ENCODE assay signal across 26 cellular contexts in genomic region chr13:107576430-107576829, GRCh38.
DNase-seq lines count a peak whose midpoint lies in the region; ATAC-seq, FAIRE-seq and TF ChIP-seq lines count a peak whose summit lies in the region.
"Had no signal": no experiment of that assay in that cellular context is flagged by ENCODE, and none has a peak within 500 bp of the region (broad histone marks: within the 10 kb centered on the region; RNA-seq: fewer than 3 reads in every experiment).

No MANE protein-coding gene starts in this region.

- DNase-seq in ELR (ENCODE audit: low read depth): peak; percentile 4
- DNase-seq in H54 (ENCODE audit: insufficient read length, low spot score): no peak
- DNase-seq in NCI-H226: peak; percentile 7
- peak; percentile 59 for DNase-seq in endothelial cell of umbilical vein (ENCODE audit: low read depth, low spot score)
- no peak for DNase-seq in Ammon's horn (ENCODE audit: low spot score)
- DNase-seq in NCI-H748 (lab: John Stamatoyannopoulos, UW; ENCODE audit: unreplicated experiment): no peak
- no peak for DNase-seq in H7
- DNase-seq: 8988T; BE2C; C1 segment of cervical spinal cord; CD4-positive, CD25-positive, alpha-beta regulatory T cell; CD8-positive, alpha-beta memory T cell; COR-L47; DMS 273 treated with DMSO at 0.1 percent for 48 hours; DMS53; DND-41; EL; HFFc6; KBM-7 had no signal

- H3K4me2 ChIP-seq in endothelial cell of umbilical vein (ENCODE audit: insufficient read depth, low read length): no peak overlapping the region

- CTCF ChIA-PET in endothelial cell of umbilical vein (lab: Charles Lee): no interaction called here

- H3K9me1 ChIP-seq in endothelial cell of umbilical vein (replicated peaks; ENCODE audit: control insufficient read depth, extremely low read depth, insufficient read depth, low read length): no peaks in the 10 kb centered on the region

- no peak for ATAC-seq in GM18520 (IDR thresholded peaks at IDR 0.05; ENCODE audit: unreplicated experiment)
- ATAC-seq: HCT116 had no signal

- no TSS peak for BruUV-seq in endothelial cell of umbilical vein (replicated peaks; lab: Mats Ljungman, UMichigan)

- H3K4me3 ChIP-seq in endothelial cell of umbilical vein (replicated peaks in 1 of 3; ENCODE audit: insufficient read depth in 1 of 3, low read depth in 1 of 3, low read length in 3 of 3) (no peak overlapping the region), H7 (ENCODE audit: insufficient read depth, low read depth, low read length) (no peak overlapping the region)

- TF ChIP-seq POLR2A in H54 (IDR thresholded peaks at IDR 0.05; ENCODE audit: low read depth, low read length) (no peak), endothelial cell of umbilical vein (IDR thresholded peaks at IDR 0.05; ENCODE audit: low read depth, low read length) (no peak)

- no peaks in the 10 kb centered on the region for H3K27me3 ChIP-seq in endothelial cell of umbilical vein (ENCODE audit: control insufficient read depth in 2 of 2, insufficient read depth in 2 of 2, low read length in 2 of 2)
- peaks cover 11% of the 10 kb centered on the region for H3K27me3 ChIP-seq in H7 (ENCODE audit: control insufficient read depth, insufficient read depth, low read length)
- H3K27me3 ChIP-seq: BE2C had no signal

- POLR2A ChIA-PET in endothelial cell of umbilical vein (lab: Charles Lee): no interaction called here

- H3K36me3 ChIP-seq in endothelial cell of umbilical vein (ENCODE audit: control insufficient read depth in 2 of 2, extremely low read depth in 1 of 2, insufficient read depth in 2 of 2, low read length in 2 of 2): no peaks in the 10 kb centered on the region
- no peaks in the 10 kb centered on the region for H3K36me3 ChIP-seq in H7 (replicated peaks; ENCODE audit: control insufficient read depth, insufficient read depth, low read length)
- H3K36me3 ChIP-seq: BE2C had no signal

- TF ChIP-seq CTCF in endothelial cell of umbilical vein (IDR thresholded peaks at IDR 0.05; ENCODE audit: extremely low read depth in 1 of 2, insufficient read depth in 1 of 2, low read depth in 1 of 2, low read length in 2 of 2): no peak

- H3K4me1 ChIP-seq in endothelial cell of umbilical vein (ENCODE audit: control insufficient read depth, extremely low read depth, insufficient read depth, low read length): peaks cover 29% of the 10 kb centered on the region

- H2AFZ ChIP-seq in endothelial cell of umbilical vein (ENCODE audit: low read depth, low read length): no peak overlapping the region

- no peak overlapping the region for H3K9ac ChIP-seq in endothelial cell of umbilical vein (replicated peaks; ENCODE audit: extremely low read depth, insufficient read depth, low read length)

- dilution Hi-C loops in endothelial cell of umbilical vein (cut with MboI; ENCODE audit: extremely low pct_ligation_motif_present, low sequenced_read_pairs): no loop called here

- FAIRE-seq in H54 (lab: Jason Lieb, UNC) (peak; percentile 99), endothelial cell of umbilical vein (lab: Jason Lieb, UNC) (peak; percentile 88)
- FAIRE-seq: G401.6, GM12891, H1, HTR-8/SVneo had no signal

- intact Hi-C loops in endothelial cell of umbilical vein (cut with micrococcal nuclease): loop anchor here (5.0 kb wide), 1 partner anchor 204 kb away; no protein-coding TSS in a partner anchor

- no peaks in the 10 kb centered on the region for H3K9me3 ChIP-seq in endothelial cell of umbilical vein (replicated peaks; ENCODE audit: control insufficient read depth, insufficient read depth, low read length)
- H3K9me3 ChIP-seq: BE2C had no signal

- no peaks in the 10 kb centered on the region for H3K79me2 ChIP-seq in endothelial cell of umbilical vein (ENCODE audit: control insufficient read depth, insufficient read depth, low read length)

- no peaks in the 10 kb centered on the region for H4K20me1 ChIP-seq in endothelial cell of umbilical vein (replicated peaks; ENCODE audit: control insufficient read depth, extremely low read depth, insufficient read depth, low read length)

- no peak overlapping the region for H3K27ac ChIP-seq in endothelial cell of umbilical vein (ENCODE audit: insufficient read depth, low read depth, low read length)
- H3K27ac ChIP-seq: HL-60 had no signal

TF ChIP-seq in endothelial cell of umbilical vein, 7 proteins besides CTCF, POLR2A, EP300 and RAD21:
- TF ChIP-seq JUN (IDR thresholded peaks at IDR 0.05; ENCODE audit: borderline replicate concordance, insufficient read depth, insufficient read length, low read depth): peak; percentile 63
- no peak for TF ChIP-seq GATA2 (IDR thresholded peaks at IDR 0.05; ENCODE audit: insufficient read depth, insufficient read length, low read depth, low read length)
- peak; percentile 81 for TF ChIP-seq FOS (IDR thresholded peaks at IDR 0.05; ENCODE audit: borderline replicate concordance, insufficient read depth, low read length)

Comparison
In these comparisons a context has a peak if more than half of its experiments do, and no peak if none do; other contexts are left out.
1. DNase-seq: peak in ELR (single experiment), NCI-H226 (single experiment) and endothelial cell of umbilical vein (single experiment); none in H54 (single experiment), Ammon's horn (single experiment), NCI-H748 (single experiment) and H7 (single experiment).